In genomic region chr6:13766201-13766634, GRCh38 we compare ENCODE assay signal across 12 cellular contexts. TPM values are rescaled to one million over a fixed set of nuclear protein-coding genes. Genes with fewer than 3 reads are reported as not detected.
DNase-seq lines count a peak whose midpoint lies in the region; ATAC-seq and TF ChIP-seq lines count a peak whose summit lies in the region.
"Had no signal": no experiment of that assay in that cellular context is flagged by ENCODE, and none has a peak within 500 bp of the region (broad histone marks: within the 10 kb centered on the region; RNA-seq: fewer than 3 reads in every experiment).

No MANE protein-coding gene starts in this region.

- TF ChIP-seq CTCF in fibroblast of the aortic adventitia (IDR thresholded peaks at IDR 0.05; ENCODE audit: insufficient read depth, low read length) (no peak), Peyer's patch (IDR thresholded peaks at IDR 0.05) (no peak)

- H3K4me1 ChIP-seq in SJSA1 (replicated peaks) (peaks cover 48% of the 10 kb centered on the region), Peyer's patch (peaks cover 0 to 10% (median 4%) of the 10 kb centered on the region in 4 donors)
- H3K4me1 ChIP-seq: parathyroid adenoma had no signal

- peak overlapping the region; percentile 81 for H3K27ac ChIP-seq in SJSA1
- no peak overlapping the region for H3K27ac ChIP-seq in Peyer's patch
- H3K27ac ChIP-seq: parathyroid adenoma had no signal

- H3K4me3 Mint-ChIP-seq in stimulated activated naive CD8-positive, alpha-beta T cell treated with anti-CD3 and anti-CD28 coated beads, Interleukin-15, Interleukin-2, amounts not matched to agents 100 ng/mL and 50 ng/mL, for 24 hours, result no peak overlapping the region

- no peaks in the 10 kb centered on the region for H3K27me3 ChIP-seq in SJSA1 (replicated peaks)
- H3K27me3 ChIP-seq in Peyer's patch, result no peaks in the 10 kb centered on the region
- H3K27me3 ChIP-seq: heart left ventricle had no signal

- H3K9me3 ChIP-seq in SJSA1 (replicated peaks), result no peaks in the 10 kb centered on the region
- no peaks in the 10 kb centered on the region for H3K9me3 ChIP-seq in Peyer's patch

- no peak for ATAC-seq in stimulated activated naive CD8-positive, alpha-beta T cell treated with anti-CD3 and anti-CD28 coated beads, Interleukin-15, Interleukin-2, amounts not matched to agents 100 U/mL and 50 U/mL, for 24 hours
- ATAC-seq in left lobe of liver (no peak), HG03354 (IDR thresholded peaks at IDR 0.05; ENCODE audit: poor library complexity, severe bottlenecking, unreplicated experiment) (no peak)

- DNase-seq in stimulated activated naive CD8-positive, alpha-beta T cell treated with anti-CD3 and anti-CD28 coated beads, Interleukin-15, Interleukin-2, amounts not matched to agents 100 U/mL and 50 U/mL, for 24 hours, result no peak
- DNase-seq in SJSA1 (ENCODE audit: low read depth in 1 of 2, low spot score in 2 of 2) (peak in 1 of 2 experiments; percentile 70), fibroblast of the aortic adventitia (ENCODE audit: low read depth) (peak; percentile 63), left lobe of liver (ENCODE audit: low spot score) (no peak), Peyer's patch (no peak), NCI-H2081 treated with DMSO at 0.1 percent for 48 hours (lab: John Stamatoyannopoulos, UW) (no peak)
- DNase-seq: amygdala, heart left ventricle, T1000 had no signal

- H3K27me3 Mint-ChIP-seq in stimulated activated naive CD8-positive, alpha-beta T cell treated with anti-CD3 and anti-CD28 coated beads, Interleukin-15, Interleukin-2, amounts not matched to agents 100 ng/mL and 50 ng/mL, for 24 hours, result peaks cover 3% of the 10 kb centered on the region

- H3K27ac Mint-ChIP-seq in stimulated activated naive CD8-positive, alpha-beta T cell treated with anti-CD3 and anti-CD28 coated beads, Interleukin-15, Interleukin-2, amounts not matched to agents 100 ng/mL and 50 ng/mL, for 24 hours, result peak overlapping the region; percentile 29

- H3K4me3 ChIP-seq in SJSA1, result no peak overlapping the region
- H3K4me3 ChIP-seq in fibroblast of the aortic adventitia (ENCODE audit: low read depth, low read length), result no peak overlapping the region
- no peak overlapping the region for H3K4me3 ChIP-seq in Peyer's patch

- no peaks in the 10 kb centered on the region for H3K9me3 Mint-ChIP-seq in stimulated activated naive CD8-positive, alpha-beta T cell treated with anti-CD3 and anti-CD28 coated beads, Interleukin-15, Interleukin-2, amounts not matched to agents 100 ng/mL and 50 ng/mL, for 24 hours

- no peaks in the 10 kb centered on the region for H3K36me3 ChIP-seq in SJSA1
- H3K36me3 ChIP-seq in Peyer's patch, result no peaks in the 10 kb centered on the region
- H3K36me3 ChIP-seq: heart left ventricle had no signal

- TF ChIP-seq POLR2A in Peyer's patch (IDR thresholded peaks at IDR 0.05), result no peak

- H3K4me1 Mint-ChIP-seq in stimulated activated naive CD8-positive, alpha-beta T cell treated with anti-CD3 and anti-CD28 coated beads, Interleukin-15, Interleukin-2, amounts not matched to agents 100 ng/mL and 50 ng/mL, for 24 hours (ENCODE audit: low read depth), result peaks cover 59% of the 10 kb centered on the region

- H3K36me3 Mint-ChIP-seq in stimulated activated naive CD8-positive, alpha-beta T cell treated with anti-CD3 and anti-CD28 coated beads, Interleukin-15, Interleukin-2, amounts not matched to agents 100 ng/mL and 50 ng/mL, for 24 hours (ENCODE audit: low read depth), result no peaks in the 10 kb centered on the region

RNA-seq across cellular contexts. Expression of gene MCUR1, which starts 48.1 kb away (rescaled TPM):
- total RNA-seq in SJSA1 (2014; rRNA removed; shearing (Covaris generic)), result 25.1 and 27.9 TPM in 2 replicates
- total RNA-seq in fibroblast of the aortic adventitia (ENCODE audit: low replicate concordance), result 7.8 and 12.9 TPM in 2 replicates
- 18.1 TPM for total RNA-seq in left lobe of liver
- 10 to 100 TPM; 20.6 to 49.4 (median 33.6) TPM for total RNA-seq in Peyer's patch

RNA-seq across cellular contexts. Expression of gene RANBP9, which starts 54.6 kb away (rescaled TPM):
- total RNA-seq in SJSA1 (2014; rRNA removed; shearing (Covaris generic)), result 24.0 and 38.5 TPM in 2 replicates
- total RNA-seq in fibroblast of the aortic adventitia (ENCODE audit: low replicate concordance), result 21.1 and 35.5 TPM in 2 replicates
- 15.5 TPM for total RNA-seq in left lobe of liver
- 10 to 100 TPM; 26.2 to 49.5 (median 31.3) TPM for total RNA-seq in Peyer's patch
